27 cellular contexts compared by ENCODE assay signal in the genomic region with DNA sequence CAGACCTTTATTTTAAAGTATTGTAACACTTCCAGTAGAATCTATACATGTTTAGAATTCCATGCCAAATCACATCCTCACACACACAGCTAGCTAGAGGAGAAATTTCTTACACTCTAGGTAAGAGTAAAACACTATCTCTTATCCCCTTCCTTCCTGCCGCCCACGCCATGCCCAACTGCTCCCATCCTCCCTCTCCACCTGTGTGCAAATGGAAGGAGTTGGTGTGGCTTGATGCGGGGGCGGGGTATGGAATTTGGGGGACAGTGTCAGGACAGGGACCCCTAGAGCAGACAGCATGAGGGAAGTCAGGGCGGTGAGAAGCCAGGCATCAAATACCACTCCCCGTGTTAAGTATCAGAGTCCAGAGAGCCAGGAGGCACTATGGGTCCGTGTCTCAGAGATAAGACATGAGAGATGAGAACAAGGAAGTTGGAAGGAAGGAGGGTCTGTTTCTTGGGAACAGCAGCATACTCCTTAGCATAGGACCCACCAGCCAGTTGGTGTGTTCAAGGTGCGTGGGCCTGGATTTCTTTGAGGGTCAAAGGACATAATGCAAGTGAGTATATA. TPM values are rescaled to one million over a fixed set of nuclear protein-coding genes. Genes with fewer than 3 reads are reported as not detected.
DNase-seq lines count a peak whose midpoint lies in the region; ATAC-seq, FAIRE-seq and TF ChIP-seq lines count a peak whose summit lies in the region.
"Had no signal": no experiment of that assay in that cellular context is flagged by ENCODE, and none has a peak within 500 bp of the region (broad histone marks: within the 10 kb centered on the region; RNA-seq: fewer than 3 reads in every experiment).

No MANE protein-coding gene starts in this region.

- no peak overlapping the region for H3K4me3 ChIP-seq in CD8-positive, alpha-beta memory T cell (ENCODE audit: low read length)
- H3K4me3 ChIP-seq in H1 (ENCODE audit: extremely low read depth in 1 of 4, insufficient read depth in 2 of 4, low read depth in 3 of 4, low read length in 4 of 4): no peak overlapping the region
- no peak overlapping the region for H3K4me3 ChIP-seq in transverse colon
- H3K4me3 ChIP-seq: A549; BLaER1 treated with 17β-estradiol and CSF1 and Interleukin-3, amounts not matched to agents 10 nM and 100 nM; GM23248; HAP-1; SJSA1 had no signal

- H3K23me2 ChIP-seq in H1 (ENCODE audit: low read depth, low read length): no peaks in the 10 kb centered on the region

- no peak overlapping the region for H2AFZ ChIP-seq in H1 (ENCODE audit: low read length)
- H2AFZ ChIP-seq: GM23248 had no signal

- H2BK15ac ChIP-seq in H1 (ENCODE audit: low read length): no peak overlapping the region

- no peak overlapping the region for H3K27ac ChIP-seq in CD4-positive, alpha-beta T cell (ENCODE audit: low read depth, low read length)
- no peak overlapping the region for H3K27ac ChIP-seq in CD8-positive, alpha-beta memory T cell (ENCODE audit: low read depth, low read length)
- H3K27ac ChIP-seq in H1 (ENCODE audit: low read depth, low read length) (no peak overlapping the region), transverse colon (no peak overlapping the region)
- H3K27ac ChIP-seq: A549; BLaER1 treated with 17β-estradiol and CSF1 and Interleukin-3, amounts not matched to agents 10 nM and 100 nM; GM23248; SJSA1 had no signal

- H2BK20ac ChIP-seq in H1 (ENCODE audit: low read length): no peak overlapping the region

- no peak overlapping the region for H4K91ac ChIP-seq in H1 (replicated peaks; ENCODE audit: insufficient read length, low read length)

- no peak for TF ChIP-seq EP300 in H1 (IDR thresholded peaks at IDR 0.05; ENCODE audit: borderline replicate concordance in 1 of 2, low read depth in 2 of 2, low read length in 2 of 2)
- no peak for TF ChIP-seq EP300 in transverse colon (IDR thresholded peaks at IDR 0.05; ENCODE audit: low read depth)

- H3K79me2 ChIP-seq in H1 (ENCODE audit: control insufficient read depth in 1 of 2, insufficient read depth in 2 of 2, low read length in 2 of 2): no peaks in the 10 kb centered on the region

- no peak overlapping the region for H3K14ac ChIP-seq in H1 (ENCODE audit: insufficient read length)

- no peak overlapping the region for H2AK5ac ChIP-seq in H1 (ENCODE audit: low read depth, low read length)

- FAIRE-seq in H1 (lab: Jason Lieb, UNC): no peak
- FAIRE-seq: A549, D721Med had no signal

- H4K20me1 ChIP-seq in H1 (replicated peaks in 1 of 2; ENCODE audit: control insufficient read depth in 1 of 2, insufficient read depth in 2 of 2, low read length in 2 of 2): no peaks in the 10 kb centered on the region

- in situ Hi-C loops in transverse colon (cut with MboI; ENCODE audit: low pct_ligation_motif_present in 1 of 4, low pct_unique_long_range_greater_than_20kb in 1 of 4, low sequenced_read_pairs in 3 of 4): loop anchor here in 2 of 4 donors (25.0 kb wide), 2 partner anchors 158 to 417 kb away; partner anchors contain the start of gene G6PC2 (in 1 of the 2)

- H3K4me3 Mint-ChIP-seq in CD4-positive, alpha-beta T cell: no peak overlapping the region
- no peak overlapping the region for H3K4me3 Mint-ChIP-seq in CD8-positive, alpha-beta memory T cell
- H3K4me3 Mint-ChIP-seq in progenitor cell of endocrine pancreas (ENCODE audit: low read depth): no peak overlapping the region
- H3K4me3 Mint-ChIP-seq: HFFc6 had no signal

- intact Hi-C loops in CD4-positive, alpha-beta T cell (cut with DNase I, micrococcal nuclease): loop anchor here (10.0 kb wide), 1 partner anchor 299 kb away; the partner anchor contains the start of gene CERS6 (in 2 of the 2)
- intact Hi-C loops in transverse colon (cut with DNase I; ENCODE audit: low total_unique reads): no loop called here

- H3K27ac Mint-ChIP-seq in CD4-positive, alpha-beta T cell: peak overlapping the region; percentile 84
- peak overlapping the region in 5 of 8 donors; percentile 21 to 92 (median 58) for H3K27ac Mint-ChIP-seq in CD8-positive, alpha-beta memory T cell
- H3K27ac Mint-ChIP-seq in progenitor cell of endocrine pancreas: peak overlapping the region; percentile 1
- H3K27ac Mint-ChIP-seq: HFFc6 had no signal

- H2BK12ac ChIP-seq in H1 (ENCODE audit: low read depth, low read length): no peak overlapping the region

- no peak overlapping the region for H3K4ac ChIP-seq in H1 (replicated peaks; ENCODE audit: insufficient read length, low read depth, low read length)

- H3K4me1 ChIP-seq in CD8-positive, alpha-beta memory T cell (ENCODE audit: insufficient read depth, low read length): peaks cover 98% of the 10 kb centered on the region
- H3K4me1 ChIP-seq in H1 (replicated peaks in 1 of 4; ENCODE audit: control insufficient read depth in 3 of 4, insufficient read depth in 4 of 4, low read length in 3 of 4) (peaks cover 0 to 5% (median 3%) of the 10 kb centered on the region in 4 experiments; a peak in 3 of 7 replicates), transverse colon (peaks cover 0 to 25% (median 6%) of the 10 kb centered on the region in 4 donors)
- H3K4me1 ChIP-seq: A549, HAP-1, SJSA1 had no signal

- H3K4me1 Mint-ChIP-seq in CD4-positive, alpha-beta T cell (ENCODE audit: low read depth): peaks cover 100% of the 10 kb centered on the region
- peaks cover 94 to 100% (median 97%) of the 10 kb centered on the region in 3 donors for H3K4me1 Mint-ChIP-seq in CD8-positive, alpha-beta memory T cell
- H3K4me1 Mint-ChIP-seq in progenitor cell of endocrine pancreas (ENCODE audit: low read depth): peaks cover 12% of the 10 kb centered on the region

- CTCF ChIA-PET in CD4-positive, alpha-beta T cell (lab: Charles Lee): no interaction called here
- CTCF ChIA-PET in CD8-positive, alpha-beta memory T cell (lab: Charles Lee): interaction anchor here (0.9 kb wide), 1 partner anchor 407 kb away, joined by 5 read pairs; no protein-coding TSS in a partner anchor
- CTCF ChIA-PET in H1 (lab: Charles Lee; ENCODE audit: partially characterized antibody): interaction anchor here (0.6 kb wide), 1 partner anchor 177 kb away, joined by 3 read pairs; no protein-coding TSS in a partner anchor

- H3K36me3 ChIP-seq in CD8-positive, alpha-beta memory T cell (ENCODE audit: insufficient read depth, low read length): no peaks in the 10 kb centered on the region
- no peaks in the 10 kb centered on the region for H3K36me3 ChIP-seq in H1 (ENCODE audit: control insufficient read depth in 2 of 4, insufficient read depth in 4 of 4, low read length in 3 of 4)
- no peaks in the 10 kb centered on the region for H3K36me3 ChIP-seq in transverse colon
- H3K36me3 ChIP-seq: HAP-1 had no signal

- no peak for TF ChIP-seq RAD21 in H1 (IDR thresholded peaks at IDR 0.05 in 1 of 2, conservative IDR thresholded peaks at IDR 0.05 in 1 of 2; ENCODE audit: low read depth in 2 of 2, low read length in 2 of 2)

- H4K8ac ChIP-seq in H1 (ENCODE audit: extremely low read depth, insufficient read depth, low read length): no peak overlapping the region; the same call in 1 of the 2 replicates

- no peak for ATAC-seq in CD4-positive, alpha-beta T cell (ENCODE audit: poor library complexity)
- no peak for ATAC-seq in GM18505 (IDR thresholded peaks at IDR 0.05; ENCODE audit: unreplicated experiment)
- ATAC-seq: A549 had no signal

- no peaks in the 10 kb centered on the region for H3K27me3 ChIP-seq in CD4-positive, alpha-beta T cell (ENCODE audit: control insufficient read depth, insufficient read depth, low read length)
- no peaks in the 10 kb centered on the region for H3K27me3 ChIP-seq in CD8-positive, alpha-beta memory T cell (ENCODE audit: insufficient read depth, low read length, poor library complexity, severe bottlenecking)
- H3K27me3 ChIP-seq in H1 (replicated peaks in 1 of 4; ENCODE audit: control insufficient read depth in 3 of 4, extremely low read depth in 1 of 4, insufficient read depth in 3 of 4, low read length in 3 of 4) (no peaks in the 10 kb centered on the region; a peak in 1 of 7 replicates), transverse colon (no peaks in the 10 kb centered on the region)
- H3K27me3 ChIP-seq: BLaER1 treated with 17β-estradiol and CSF1 and Interleukin-3, amounts not matched to agents 10 nM and 100 nM; SJSA1 had no signal

- no peaks in the 10 kb centered on the region for H3K9me3 Mint-ChIP-seq in CD4-positive, alpha-beta T cell
- H3K9me3 Mint-ChIP-seq in CD8-positive, alpha-beta memory T cell: no peaks in the 10 kb centered on the region
- H3K9me3 Mint-ChIP-seq in progenitor cell of endocrine pancreas (ENCODE audit: low read depth): no peaks in the 10 kb centered on the region
- H3K9me3 Mint-ChIP-seq: HFFc6 had no signal

- POLR2A ChIA-PET in CD4-positive, alpha-beta T cell (lab: Charles Lee): interaction anchor here (0.8 kb wide), 1 partner anchor 263 kb away, joined by 3 read pairs; no protein-coding TSS in a partner anchor
- POLR2A ChIA-PET in CD8-positive, alpha-beta memory T cell (lab: Charles Lee): no interaction called here
- POLR2A ChIA-PET in H1 (lab: Charles Lee; ENCODE audit: partially characterized antibody): no interaction called here

- no peak for TF ChIP-seq CTCF in CD4-positive, alpha-beta T cell (IDR thresholded peaks at IDR 0.05)
- TF ChIP-seq CTCF in H1 (IDR thresholded peaks at IDR 0.05; ENCODE audit: control extremely low read depth in 1 of 3, insufficient read depth in 1 of 3, low read depth in 1 of 3, low read length in 3 of 3): no peak
- TF ChIP-seq CTCF in progenitor cell of endocrine pancreas (IDR thresholded peaks at IDR 0.05; ENCODE audit: unreplicated experiment): no peak
- no peak for TF ChIP-seq CTCF in transverse colon (IDR thresholded peaks at IDR 0.05)

- H3K27me3 Mint-ChIP-seq in CD4-positive, alpha-beta T cell: no peaks in the 10 kb centered on the region
- no peaks in the 10 kb centered on the region for H3K27me3 Mint-ChIP-seq in CD8-positive, alpha-beta memory T cell
- no peaks in the 10 kb centered on the region for H3K27me3 Mint-ChIP-seq in progenitor cell of endocrine pancreas

- no peak overlapping the region for H3K18ac ChIP-seq in H1 (ENCODE audit: extremely low read depth, low read length)

- H3K23ac ChIP-seq in H1 (ENCODE audit: insufficient read length): no peak overlapping the region

- H3K9me3 ChIP-seq in CD4-positive, alpha-beta T cell (ENCODE audit: control insufficient read depth, low read length): no peaks in the 10 kb centered on the region
- H3K9me3 ChIP-seq in CD8-positive, alpha-beta memory T cell (ENCODE audit: low read length): no peaks in the 10 kb centered on the region
- no peaks in the 10 kb centered on the region for H3K9me3 ChIP-seq in H1 (ENCODE audit: insufficient read depth in 2 of 2, low read depth in 1 of 2, low read length in 1 of 2)
- no peaks in the 10 kb centered on the region for H3K9me3 ChIP-seq in transverse colon
- H3K9me3 ChIP-seq: A549; BLaER1 treated with 17β-estradiol and CSF1 and Interleukin-3, amounts not matched to agents 10 nM and 100 nM; HAP-1; SJSA1 had no signal

- 91% methylated on average over 8 of the region's 8 CpGs; no CpG with 5 or more reads in 1 of the 2 experiments for WGBS in H1 (ENCODE audit: extremely low coverage in 1 of 2, insufficient coverage in 1 of 2, insufficient read length in 1 of 2, insufficient replicate concordance in 2 of 2, low coverage in 1 of 2, low lambda C conversion rate in 2 of 2, missing lambda C conversion rate in 1 of 2), 2 experiments
- 88 to 92% methylated on average over 6 to 8 of the region's 8 CpGs for WGBS in transverse colon (ENCODE audit: low coverage in 1 of 2), 2 donors

- H3K79me1 ChIP-seq in H1 (ENCODE audit: low read depth, low read length): no peaks in the 10 kb centered on the region

- H3K36me3 Mint-ChIP-seq in CD4-positive, alpha-beta T cell (ENCODE audit: low read depth): peaks cover 7% of the 10 kb centered on the region
- peaks cover 0 to 8% (median 0%) of the 10 kb centered on the region in 3 donors for H3K36me3 Mint-ChIP-seq in CD8-positive, alpha-beta memory T cell
- peaks cover 2% of the 10 kb centered on the region for H3K36me3 Mint-ChIP-seq in progenitor cell of endocrine pancreas (ENCODE audit: insufficient read depth)

- no peak overlapping the region for H4K5ac ChIP-seq in H1 (ENCODE audit: insufficient read length, low read depth, low read length)

- H3K56ac ChIP-seq in H1 (replicated peaks; ENCODE audit: insufficient read length, low read depth, low read length): no peak overlapping the region

- DNase-seq in CD4-positive, alpha-beta T cell: no peak
- no peak for DNase-seq in CD8-positive, alpha-beta memory T cell
- DNase-seq in H1 (ENCODE audit: low read depth in 1 of 2, low spot score in 2 of 2): no peak
- DNase-seq in progenitor cell of endocrine pancreas (ENCODE audit: low spot score, unreplicated experiment): no peak
- no peak for DNase-seq in DMS53 (lab: John Stamatoyannopoulos, UW)
- DNase-seq in transverse colon: no peak
- DNase-seq: AML-193, GM23248, HFFc6, IMR-90, NCI-H1048, NCI-H1417 treated with DMSO at 0.1 percent for 48 hours, NCI-H1694 treated with DMSO at 0.1 percent for 48 hours, NCI-H2081, NCI-H226, NCI-H510A, NCI-H69, Right ventricle myocardium superior, RPMI8226 had no signal

- no peak for TF ChIP-seq POLR2A in H1 (IDR thresholded peaks at IDR 0.05; ENCODE audit: control extremely low read depth in 1 of 2, low read depth in 2 of 2, low read length in 2 of 2)
- no peak for TF ChIP-seq POLR2A in GM18505 (IDR thresholded peaks at IDR 0.05; ENCODE audit: borderline replicate concordance, extremely low read depth, insufficient read depth, insufficient read length)
- no peak for TF ChIP-seq POLR2A in transverse colon (IDR thresholded peaks at IDR 0.05)

- H3K9ac ChIP-seq in H1 (replicated peaks in 1 of 4; ENCODE audit: extremely low read depth in 1 of 4, low read depth in 3 of 4, low read length in 3 of 4): no peak overlapping the region
- H3K9ac ChIP-seq: BLaER1 treated with 17β-estradiol and CSF1 and Interleukin-3, amounts not matched to agents 10 nM and 100 nM; GM23248 had no signal

- 0 out of 4 replicates have a peak overlapping the region, but pooled peaks of 1 of the 2 experiments have one; percentile 36 for H3K4me2 ChIP-seq in H1 (ENCODE audit: insufficient read depth in 1 of 2, low read depth in 2 of 2, low read length in 2 of 2)
- H3K4me2 ChIP-seq: A549; BLaER1 treated with 17β-estradiol and CSF1 and Interleukin-3, amounts not matched to agents 10 nM and 100 nM had no signal

- H2BK5ac ChIP-seq in H1 (ENCODE audit: low read depth, low read length): 0 out of 2 replicates have a peak overlapping the region, but pooled peaks have one; percentile 32

- no peak overlapping the region for H2BK120ac ChIP-seq in H1 (replicated peaks; ENCODE audit: low read depth, low read length)

RNA-seq across cellular contexts. Expression of gene NOSTRIN, which starts 48.6 kb away (rescaled TPM):
- total RNA-seq in CD4-positive, alpha-beta T cell: 1 to 10 TPM in 1 of 2 experiments, under 1 TPM in 1; 0.92 to 1.0 TPM
- not detected for total RNA-seq in CD8-positive, alpha-beta memory T cell
- polyA plus RNA-seq in CD8-positive, alpha-beta memory T cell: not detected
- total RNA-seq in H1 (2021; fragmentation: NEBNext Ultra II Directional; extraction: Animal tissue kit (Norgen Biotek cat#: 25700)): not detected in 2 replicates
- polyA plus RNA-seq in H1 (2011; rRNA removed): not detected in 2 replicates
- polyA plus RNA-seq in H1 (2011; cell fraction: cytosol; rRNA removed): not detected
- polyA plus RNA-seq in H1 (2011; cell fraction: nucleus; rRNA removed): not detected
- 0.88 to 2.0 TPM (median 1.3 TPM) in 4 replicates for polyA plus RNA-seq in H1 (2012, experiment 1 of 2)
- polyA plus RNA-seq in H1 (2012, experiment 2 of 2): not detected
- polyA plus RNA-seq in H1 (2013, experiment 1 of 2): not detected
- polyA plus RNA-seq in H1 (2013, experiment 2 of 2): not detected
- polyA minus RNA-seq in H1 (2011; rRNA and poly(A)+ RNA removed): not detected in 2 replicates
- not detected for polyA minus RNA-seq in H1 (2011; cell fraction: cytosol; rRNA and poly(A)+ RNA removed)
- polyA minus RNA-seq in H1 (2011; cell fraction: nucleus; rRNA and poly(A)+ RNA removed): not detected
- total RNA-seq in progenitor cell of endocrine pancreas: 4.0 and 4.3 TPM in 2 replicates
- 10 to 100 TPM; 40.0 to 91.6 (median 47.9) TPM for total RNA-seq in transverse colon
- total RNA-seq: Daoy, G401, HFFc6, SJSA1 had no signal

Comparison
In these comparisons a context has a peak if more than half of its experiments do, and no peak if none do; other contexts are left out.
1. H3K27ac Mint-ChIP-seq: peak in every context shown above with its lines; median percentile 84 in CD4-positive, alpha-beta T cell; 58 in CD8-positive, alpha-beta memory T cell; 1 in progenitor cell of endocrine pancreas.